In genomic region chr9:91164724-91165520, GRCh38 we compare ENCODE assay signal across 7 cellular contexts.
DNase-seq lines count a peak whose midpoint lies in the region; ATAC-seq lines count a peak whose summit lies in the region.

No MANE protein-coding gene starts in this region.

- ATAC-seq in HG02763 (IDR thresholded peaks at IDR 0.05; ENCODE audit: unreplicated experiment) (peak; percentile 41), GM18867 (IDR thresholded peaks at IDR 0.05; ENCODE audit: unreplicated experiment) (no peak), GM18873 (IDR thresholded peaks at IDR 0.05; ENCODE audit: low FRiP score, unreplicated experiment) (no peak)

- DNase-seq in SKM-1 treated with dmso at 0.1 percent for 144 hours (lab: John Stamatoyannopoulos, UW; ENCODE audit: unreplicated experiment) (peak; percentile 52), inferior parietal cortex (ENCODE audit: extremely low spot score) (peak; percentile 25)
- DNase-seq in activated naive CD8-positive, alpha-beta T cell treated with anti-CD3 and anti-CD28 coated beads, Interleukin-2, amount 50 U/mL, for 16 hours (ENCODE audit: low read depth, low spot score), result peak; percentile 18
- peak; percentile 51 for DNase-seq in stimulated activated CD4-positive, alpha-beta T cell treated with anti-CD3 and anti-CD28 coated beads, Interleukin-4, amount 100 ng/mL, for 1 hour
